ENCODE assay signal across 9 cellular contexts in the genomic region with DNA sequence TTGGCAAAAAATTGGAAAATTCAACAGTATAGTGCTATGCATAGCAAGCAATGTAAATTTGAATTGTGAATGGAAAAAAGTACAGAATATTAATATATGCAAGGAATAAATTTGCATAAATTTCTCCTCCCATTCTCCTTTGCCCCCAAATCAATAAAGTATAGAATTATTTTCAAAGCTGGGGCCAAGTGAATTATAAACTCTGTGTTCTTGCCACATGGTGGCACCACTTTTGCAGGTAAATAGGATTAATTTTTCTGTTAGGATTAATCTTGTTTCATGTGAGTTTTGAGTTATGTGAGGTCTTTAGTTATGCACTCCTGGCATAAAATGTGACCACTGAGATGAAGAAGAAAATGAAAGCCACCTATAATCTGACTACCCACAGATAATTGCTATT. TPM values are rescaled to one million over a fixed set of nuclear protein-coding genes. Genes with fewer than 3 reads are reported as not detected.
DNase-seq lines count a peak whose midpoint lies in the region; ATAC-seq, FAIRE-seq and TF ChIP-seq lines count a peak whose summit lies in the region.
"Had no signal": no experiment of that assay in that cellular context is flagged by ENCODE, and none has a peak within 500 bp of the region (broad histone marks: within the 10 kb centered on the region; RNA-seq: fewer than 3 reads in every experiment).

No MANE protein-coding gene starts in this region.

- H3K9me3 ChIP-seq in GM12878 (replicated peaks; ENCODE audit: control insufficient read depth, insufficient read depth, low read length): no peaks in the 10 kb centered on the region

- H2AFZ ChIP-seq in GM12878 (ENCODE audit: control insufficient read depth, low read depth, low read length): no peak overlapping the region

- peaks cover 0 to 2% of the 10 kb centered on the region in 2 experiments; a peak in 3 of 4 replicates for H3K36me3 ChIP-seq in GM12878 (ENCODE audit: control insufficient read depth in 2 of 2, insufficient read depth in 2 of 2, low read length in 1 of 2)

- TF ChIP-seq RAD21 in Ishikawa (IDR thresholded peaks at IDR 0.05; ENCODE audit: low read depth): peak; percentile 40; the same call in 1 of the 2 replicates
- peak; percentile 51 for TF ChIP-seq RAD21 in GM12878 (IDR thresholded peaks at IDR 0.05; ENCODE audit: insufficient read depth, low read depth, low read length)

- intact Hi-C loops in GM12878 (cut with micrococcal nuclease; ENCODE audit: unreplicated experiment): loop anchor here (1.0 to 10.0 kb wide), 3 partner anchors 227 to 580 kb away; no protein-coding TSS in a partner anchor

- H3K79me2 ChIP-seq in GM12878 (ENCODE audit: control insufficient read depth, insufficient read depth, low read length): no peaks in the 10 kb centered on the region

- CTCF ChIA-PET in GM12878 (lab: Yijun Ruan, JAX): interaction anchor here (0.7 to 3.7 kb wide), 10 partner anchors 18 to 228 kb away, joined by 3 to 38 read pairs (median 6); partner anchors contain the start of gene COQ2

- no peak overlapping the region for H3K4me3 Mint-ChIP-seq in mesothelial cell of epicardium

- no peak for FAIRE-seq in GM12878 (lab: Jason Lieb, UNC)

- TF ChIP-seq CTCF in GM12878 (IDR thresholded peaks at IDR 0.05 in 2 of 3, conservative IDR thresholded peaks at IDR 0.05 in 1 of 3; ENCODE audit: control insufficient read depth in 2 of 3, extremely low read depth in 1 of 3, insufficient read depth in 1 of 3, low read depth in 3 of 3, low read length in 3 of 3) (peak; percentile 19 to 48 (median 38); a peak in 3 of 6 replicates), mesothelial cell of epicardium (IDR thresholded peaks at IDR 0.05; ENCODE audit: unreplicated experiment) (peak; percentile 19)

- no TSS peak for BruUV-seq in GM12878 (replicated peaks; lab: Mats Ljungman, UMichigan)

- no peaks in the 10 kb centered on the region for H3K4me1 Mint-ChIP-seq in mesothelial cell of epicardium

- no peak overlapping the region for H3K4me2 ChIP-seq in GM12878 (ENCODE audit: control insufficient read depth, insufficient read depth)

- H3K9me3 Mint-ChIP-seq in mesothelial cell of epicardium: no peaks in the 10 kb centered on the region

- RAD21 ChIA-PET in GM12878 (lab: Charles Lee; ENCODE audit: unreplicated experiment): interaction anchor here (1.0 to 3.2 kb wide), 7 partner anchors 197 to 229 kb away, joined by 3 to 13 read pairs (median 6); no protein-coding TSS in a partner anchor

- no peak overlapping the region for H3K27ac ChIP-seq in GM12878 (ENCODE audit: control insufficient read depth, insufficient read depth)

- H3K27me3 ChIP-seq in GM12878 (replicated peaks in 1 of 2; ENCODE audit: control insufficient read depth in 2 of 2, insufficient read depth in 2 of 2, low read length in 1 of 2): no peaks in the 10 kb centered on the region

- POLR2A ChIA-PET in GM12878 (lab: Charles Lee): interaction anchor here (0.8 kb wide), 1 partner anchor 17 kb away, joined by 3 read pairs; no protein-coding TSS in a partner anchor

- TF ChIP-seq EP300 in Ishikawa (IDR thresholded peaks at IDR 0.05; ENCODE audit: borderline replicate concordance) (no peak), GM12878 (IDR thresholded peaks at IDR 0.05; ENCODE audit: borderline replicate concordance in 1 of 2, control insufficient read depth in 1 of 2, low read depth in 2 of 2, low read length in 2 of 2) (no peak)

- no peaks in the 10 kb centered on the region for H4K20me1 ChIP-seq in GM12878 (ENCODE audit: control insufficient read depth, insufficient read depth)

- SMC1A ChIA-PET in GM12878 (lab: Charles Lee; ENCODE audit: uncharacterized antibody, unreplicated experiment): interaction anchor here (0.7 to 5.1 kb wide), 5 partner anchors 19 to 227 kb away, joined by 3 to 47 read pairs (median 5); partner anchors contain the start of gene COQ2

- peak; percentile 67 for ATAC-seq in GM12878

- no peak overlapping the region for H3K9ac ChIP-seq in GM12878 (ENCODE audit: control insufficient read depth, insufficient read depth, low read length)

- no peak for TF ChIP-seq POLR2A in GM12878 (IDR thresholded peaks at IDR 0.05; ENCODE audit: low read depth, low read length)

- H3K27ac Mint-ChIP-seq in mesothelial cell of epicardium: no peak overlapping the region

- H3K36me3 Mint-ChIP-seq in mesothelial cell of epicardium: peaks cover 43% of the 10 kb centered on the region

- H3K27me3 Mint-ChIP-seq in mesothelial cell of epicardium (ENCODE audit: low read depth): no peaks in the 10 kb centered on the region

- no peaks in the 10 kb centered on the region for H3K4me1 ChIP-seq in GM12878 (ENCODE audit: control insufficient read depth, insufficient read depth, low read length)

- peak; percentile 28 for DNase-seq in EL
- DNase-seq in GM12878 (ENCODE audit: low read depth, low spot score): no peak
- no peak for DNase-seq in mesothelial cell of epicardium (ENCODE audit: low spot score in 2 of 2, unreplicated experiment in 2 of 2)
- no peak for DNase-seq in hippocampal formation (lab: John Stamatoyannopoulos, UW)
- no peak for DNase-seq in inferior parietal cortex (ENCODE audit: extremely low spot score)
- DNase-seq in stimulated activated naive CD4-positive, alpha-beta T cell treated with Interleukin-2 at 50 U/mL for 16 hours (lab: John Stamatoyannopoulos, UW): no peak
- DNase-seq: cerebellar nuclear complex, T-helper 9 cell had no signal

- no peak overlapping the region for H3K4me3 ChIP-seq in GM12878

- in situ Hi-C loops in GM12878 (cut with MboI): loop anchor here (25.0 kb wide), 1 partner anchor 582 kb away; no protein-coding TSS in a partner anchor

TF ChIP-seq in GM12878, 131 proteins besides CTCF, POLR2A, EP300 and RAD21:
- TF ChIP-seq RFX5 (IDR thresholded peaks at IDR 0.05; ENCODE audit: low read depth, low read length): no peak
- TF ChIP-seq BRCA1 (IDR thresholded peaks at IDR 0.05; ENCODE audit: low read depth, low read length): no peak
- peak; percentile 45; the same call in 1 of the 2 replicates for TF ChIP-seq SMC3 (IDR thresholded peaks at IDR 0.05; ENCODE audit: borderline replicate concordance, low read length)

RNA-seq across cellular contexts. Expression of gene COPS4, which starts 19.9 kb away (rescaled TPM):
- total RNA-seq in GM12878 (2013; cell fraction: nucleolus; rRNA removed): 21.9 and 26.4 TPM in 2 replicates
- 54.6 and 65.1 TPM in 2 replicates for total RNA-seq in GM12878 (2014; rRNA removed)
- 59.6 and 63.4 TPM in 2 replicates for total RNA-seq in GM12878 (2014; rRNA removed; fragmentation: Illumina TruSeq; extraction: Trizol)
- total RNA-seq in GM12878 (2021): 34.2 and 35.5 TPM in 2 replicates
- polyA plus RNA-seq in GM12878 (2011; ENCODE audit: low read depth): 32.4 TPM
- polyA plus RNA-seq in GM12878 (2011; rRNA removed): 55.2 and 76.7 TPM in 2 replicates
- 38.9 and 59.8 TPM in 2 replicates for polyA plus RNA-seq in GM12878 (2011; cell fraction: cytosol; rRNA removed)
- 27.6 and 32.8 TPM in 2 replicates for polyA plus RNA-seq in GM12878 (2011; cell fraction: nucleus; rRNA removed)
- polyA plus RNA-seq in GM12878 (2012): 37.5 and 45.6 TPM in 2 replicates
- 73.8 and 95.4 TPM in 2 replicates for polyA plus RNA-seq in GM12878 (2014; fragmentation: Illumina TruSeq; extraction: Trizol)
- polyA plus RNA-seq in GM12878 (2014; fragmentation: Nextera tagmentation; extraction: Ambion mirVana): 100 to 1,000 TPM; 112 to 159 TPM
- polyA plus RNA-seq in GM12878 (2014; rRNA removed): 45.2 and 59.6 TPM in 2 replicates
- polyA plus RNA-seq in GM12878 (2016; fragmentation: Nextera tagmentation; extraction: Ambion mirVana): 10 to 100 TPM; 79.9 to 89.3 TPM
- 35.3 and 55.5 TPM in 2 replicates for polyA minus RNA-seq in GM12878 (2011; rRNA and poly(A)+ RNA removed)
- polyA minus RNA-seq in GM12878 (2011; cell fraction: cytosol; rRNA and poly(A)+ RNA removed): 7.6 and 10.0 TPM in 2 replicates
- polyA minus RNA-seq in GM12878 (2011; cell fraction: nucleus; rRNA and poly(A)+ RNA removed): 10.5 and 20.9 TPM in 2 replicates
- total RNA-seq in mesothelial cell of epicardium: 34.1 to 39.6 TPM (median 36.6 TPM) in 3 replicates

RNA-seq across cellular contexts. Expression of gene LIN54, which starts 44.3 kb away (rescaled TPM):
- total RNA-seq in GM12878 (2013; cell fraction: nucleolus; rRNA removed): 20.8 and 21.2 TPM in 2 replicates
- total RNA-seq in GM12878 (2014; rRNA removed): 16.3 and 18.6 TPM in 2 replicates
- 17.3 and 19.0 TPM in 2 replicates for total RNA-seq in GM12878 (2014; rRNA removed; fragmentation: Illumina TruSeq; extraction: Trizol)
- total RNA-seq in GM12878 (2021): 13.1 and 14.5 TPM in 2 replicates
- polyA plus RNA-seq in GM12878 (2011; ENCODE audit: low read depth): 1.7 TPM
- 20.4 and 24.2 TPM in 2 replicates for polyA plus RNA-seq in GM12878 (2011; rRNA removed)
- polyA plus RNA-seq in GM12878 (2011; cell fraction: cytosol; rRNA removed): 12.2 and 14.1 TPM in 2 replicates
- 7.6 and 8.2 TPM in 2 replicates for polyA plus RNA-seq in GM12878 (2011; cell fraction: nucleus; rRNA removed)
- polyA plus RNA-seq in GM12878 (2012): 3.2 and 5.3 TPM in 2 replicates
- 13.9 and 16.1 TPM in 2 replicates for polyA plus RNA-seq in GM12878 (2014; fragmentation: Illumina TruSeq; extraction: Trizol)
- 1 to 10 TPM; 1.5 to 2.0 TPM for polyA plus RNA-seq in GM12878 (2014; fragmentation: Nextera tagmentation; extraction: Ambion mirVana)
- 7.8 and 8.8 TPM in 2 replicates for polyA plus RNA-seq in GM12878 (2014; rRNA removed)
- polyA plus RNA-seq in GM12878 (2016; fragmentation: Nextera tagmentation; extraction: Ambion mirVana): 10 to 100 TPM in 1 of 2 experiments, 1 to 10 TPM in 1; 9.6 to 10.5 TPM
- 49.2 and 64.7 TPM in 2 replicates for polyA minus RNA-seq in GM12878 (2011; rRNA and poly(A)+ RNA removed)
- 14.7 and 17.7 TPM in 2 replicates for polyA minus RNA-seq in GM12878 (2011; cell fraction: cytosol; rRNA and poly(A)+ RNA removed)
- polyA minus RNA-seq in GM12878 (2011; cell fraction: nucleus; rRNA and poly(A)+ RNA removed): 14.6 and 22.1 TPM in 2 replicates
- total RNA-seq in mesothelial cell of epicardium: 12.9 to 13.1 TPM (median 12.9 TPM) in 3 replicates

RNA-seq across cellular contexts. Expression of gene PLAC8, which starts 59.6 kb away (rescaled TPM):
- total RNA-seq in GM12878 (2013; cell fraction: nucleolus; rRNA removed): 200 and 211 TPM in 2 replicates
- 214 and 265 TPM in 2 replicates for total RNA-seq in GM12878 (2014; rRNA removed)
- 316 and 317 TPM in 2 replicates for total RNA-seq in GM12878 (2014; rRNA removed; fragmentation: Illumina TruSeq; extraction: Trizol)
- 238 and 239 TPM in 2 replicates for total RNA-seq in GM12878 (2021)
- 78.9 TPM for polyA plus RNA-seq in GM12878 (2011; ENCODE audit: low read depth)
- 841 and 1,037 TPM in 2 replicates for polyA plus RNA-seq in GM12878 (2011; rRNA removed)
- polyA plus RNA-seq in GM12878 (2011; cell fraction: cytosol; rRNA removed): 429 and 464 TPM in 2 replicates
- 219 and 352 TPM in 2 replicates for polyA plus RNA-seq in GM12878 (2011; cell fraction: nucleus; rRNA removed)
- polyA plus RNA-seq in GM12878 (2012): 70.6 and 120 TPM in 2 replicates
- 311 and 417 TPM in 2 replicates for polyA plus RNA-seq in GM12878 (2014; fragmentation: Illumina TruSeq; extraction: Trizol)
- polyA plus RNA-seq in GM12878 (2014; fragmentation: Nextera tagmentation; extraction: Ambion mirVana): 100 to 1,000 TPM; 405 to 441 TPM
- 239 and 276 TPM in 2 replicates for polyA plus RNA-seq in GM12878 (2014; rRNA removed)
- 100 to 1,000 TPM; 379 to 404 TPM for polyA plus RNA-seq in GM12878 (2016; fragmentation: Nextera tagmentation; extraction: Ambion mirVana)
- polyA minus RNA-seq in GM12878 (2011; rRNA and poly(A)+ RNA removed): 407 and 416 TPM in 2 replicates
- polyA minus RNA-seq in GM12878 (2011; cell fraction: cytosol; rRNA and poly(A)+ RNA removed): 98.6 and 123 TPM in 2 replicates
- 44.1 and 55.6 TPM in 2 replicates for polyA minus RNA-seq in GM12878 (2011; cell fraction: nucleus; rRNA and poly(A)+ RNA removed)
- 0.50 to 1.6 TPM (median 1.2 TPM) in 3 replicates for total RNA-seq in mesothelial cell of epicardium

Comparison
In these comparisons a context has a peak if more than half of its experiments do, and no peak if none do; other contexts are left out.
1. RNA of gene PLAC8, which starts 59.6 kb away (total RNA-seq): 200 to 317 TPM in GM12878; 0.50 to 1.6 TPM in mesothelial cell of epicardium; every median in the first group is over 10 times any median in the second.